ENCODE assay signal across 9 cellular contexts in genomic region chr14:103871596-103872480, GRCh38. TPM values are rescaled to one million over a fixed set of nuclear protein-coding genes. Genes with fewer than 3 reads are reported as not detected.
DNase-seq lines count a peak whose midpoint lies in the region; ATAC-seq and TF ChIP-seq lines count a peak whose summit lies in the region.
"Had no signal": no experiment of that assay in that cellular context is flagged by ENCODE, and none has a peak within 500 bp of the region (broad histone marks: within the 10 kb centered on the region; RNA-seq: fewer than 3 reads in every experiment).

No MANE protein-coding gene starts in this region.

- H3K4me1 Mint-ChIP-seq in activated CD8-positive, alpha-beta T cell treated with anti-CD3 and anti-CD28 coated beads, Interleukin-2, amount 10 ng/mL, durations not matched to agents 7 days and 5 days (ENCODE audit: low read depth): peaks cover 20% of the 10 kb centered on the region

- H3K9ac ChIP-seq in parathyroid adenoma: no peak overlapping the region

- peak in 2 of 4 donors; percentile 39 to 72 for TF ChIP-seq POLR2A in upper lobe of left lung (IDR thresholded peaks at IDR 0.05)

- no peaks in the 10 kb centered on the region for H3K27me3 ChIP-seq in parathyroid adenoma (ENCODE audit: control insufficient read depth, insufficient read depth, low read length)
- H3K27me3 ChIP-seq in upper lobe of left lung: no peaks in the 10 kb centered on the region

- no peaks in the 10 kb centered on the region for H3K79me2 ChIP-seq in parathyroid adenoma

- H3K36me3 Mint-ChIP-seq in activated CD8-positive, alpha-beta T cell treated with anti-CD3 and anti-CD28 coated beads, Interleukin-2, amount 10 ng/mL, durations not matched to agents 7 days and 5 days (ENCODE audit: low read depth): no peaks in the 10 kb centered on the region

- H3K9me3 ChIP-seq in parathyroid adenoma (ENCODE audit: control insufficient read depth, low read length): no peaks in the 10 kb centered on the region
- no peaks in the 10 kb centered on the region for H3K9me3 ChIP-seq in upper lobe of left lung

- POLR2A ChIA-PET in activated CD8-positive, alpha-beta T cell treated with anti-CD3 and anti-CD28 coated beads, Interleukin-2, amount 10 ng/mL, durations not matched to agents 7 days and 5 days (lab: Charles Lee): interaction anchor here (0.6 to 1.1 kb wide), 2 partner anchors 9 to 19 kb away, joined by 3 to 4 read pairs; no protein-coding TSS in a partner anchor

- H3K27ac ChIP-seq in parathyroid adenoma (no peak overlapping the region), upper lobe of left lung (peak overlapping the region; percentile 69 to 84 (median 79))

- TF ChIP-seq EP300 in upper lobe of left lung (IDR thresholded peaks at IDR 0.05): no peak

- peak overlapping the region; percentile 34 for H3K4me3 ChIP-seq in epithelial cell of esophagus (ENCODE audit: low read length)
- H3K4me3 ChIP-seq in parathyroid adenoma (ENCODE audit: low read depth, low read length): peak overlapping the region; percentile 33
- H3K4me3 ChIP-seq in upper lobe of left lung: peak overlapping the region in 3 of 4 donors; percentile 43 to 49 (median 44)

- H3K4me3 Mint-ChIP-seq in activated CD8-positive, alpha-beta T cell treated with anti-CD3 and anti-CD28 coated beads, Interleukin-2, amount 10 ng/mL, durations not matched to agents 7 days and 5 days: peak overlapping the region; percentile 82

- TF ChIP-seq CTCF in epithelial cell of esophagus (IDR thresholded peaks at IDR 0.05; ENCODE audit: insufficient read depth, low read depth, low read length, missing control alignments) (no peak), parathyroid adenoma (IDR thresholded peaks at IDR 0.05) (no peak), upper lobe of left lung (IDR thresholded peaks at IDR 0.05) (no peak)

- H3K27ac Mint-ChIP-seq in activated CD8-positive, alpha-beta T cell treated with anti-CD3 and anti-CD28 coated beads, Interleukin-2, amount 10 ng/mL, durations not matched to agents 7 days and 5 days: peak overlapping the region; percentile 84

- H3K4me1 ChIP-seq in parathyroid adenoma: peaks cover 16% of the 10 kb centered on the region
- peaks cover 23 to 56% (median 33%) of the 10 kb centered on the region in 4 donors for H3K4me1 ChIP-seq in upper lobe of left lung

- peak; percentile 77 for DNase-seq in activated CD8-positive, alpha-beta T cell treated with anti-CD3 and anti-CD28 coated beads, Interleukin-2, amount 10 ng/mL, durations not matched to agents 7 days and 5 days
- DNase-seq in epithelial cell of esophagus (ENCODE audit: low read depth) (peak; percentile 58), upper lobe of left lung (peak; percentile 90 to 97), DMS79 treated with DMSO at 0.1 percent for 48 hours (lab: John Stamatoyannopoulos, UW) (no peak)

- peak overlapping the region; percentile 60 for H3K4me2 ChIP-seq in parathyroid adenoma (ENCODE audit: low read length)

- H3K9me3 Mint-ChIP-seq in activated CD8-positive, alpha-beta T cell treated with anti-CD3 and anti-CD28 coated beads, Interleukin-2, amount 10 ng/mL, durations not matched to agents 7 days and 5 days (ENCODE audit: insufficient read depth): no peaks in the 10 kb centered on the region

- CTCF ChIA-PET in activated CD8-positive, alpha-beta T cell treated with anti-CD3 and anti-CD28 coated beads, Interleukin-2, amount 10 ng/mL, durations not matched to agents 7 days and 5 days (lab: Charles Lee): interaction anchor here (0.7 to 1.4 kb wide), 4 partner anchors 23 to 63 kb away, joined by 3 to 7 read pairs (median 4); no protein-coding TSS in a partner anchor

- WGBS in upper lobe of left lung, 2 donors: 0 to 13% methylated on average over 3 to 37 of the region's 53 CpGs

- H3K27me3 Mint-ChIP-seq in activated CD8-positive, alpha-beta T cell treated with anti-CD3 and anti-CD28 coated beads, Interleukin-2, amount 10 ng/mL, durations not matched to agents 7 days and 5 days (ENCODE audit: low read depth): no peaks in the 10 kb centered on the region

- H2AFZ ChIP-seq in parathyroid adenoma: peak overlapping the region; percentile 81

- ATAC-seq in GM18907 (IDR thresholded peaks at IDR 0.05; ENCODE audit: unreplicated experiment) (peak; percentile 63), HG03469 (IDR thresholded peaks at IDR 0.05; ENCODE audit: unreplicated experiment) (peak; percentile 56), upper lobe of left lung (ENCODE audit: low FRiP score in 2 of 2) (peak; percentile 75 to 91), HG03521 (IDR thresholded peaks at IDR 0.05; ENCODE audit: unreplicated experiment) (no peak)
- ATAC-seq in activated CD8-positive, alpha-beta T cell treated with anti-CD3 and anti-CD28 coated beads, Interleukin-2, amount 10 ng/mL, durations not matched to agents 7 days and 5 days: peak; percentile 90

- H3K36me3 ChIP-seq in parathyroid adenoma (ENCODE audit: control insufficient read depth, insufficient read depth, low read length) (no peaks in the 10 kb centered on the region), upper lobe of left lung (no peaks in the 10 kb centered on the region)

RNA-seq across cellular contexts. Expression of gene PPP1R13B, which starts 24.5 kb away (rescaled TPM):
- total RNA-seq in activated CD8-positive, alpha-beta T cell treated with anti-CD3 and anti-CD28 coated beads, Interleukin-2, amount 10 ng/mL, durations not matched to agents 7 days and 5 days: 10 to 100 TPM; 11.9 to 12.6 TPM
- total RNA-seq in upper lobe of left lung: 100 to 1,000 TPM in 1 of 6 donors, 10 to 100 TPM in 5; 37.0 to 117 (median 71.1) TPM

RNA-seq across cellular contexts. Expression of gene TDRD9, which starts 56.4 kb away (rescaled TPM):
- 1 to 10 TPM; 1.3 to 2.7 TPM for total RNA-seq in activated CD8-positive, alpha-beta T cell treated with anti-CD3 and anti-CD28 coated beads, Interleukin-2, amount 10 ng/mL, durations not matched to agents 7 days and 5 days
- total RNA-seq in upper lobe of left lung: 1 to 10 TPM; 3.1 to 7.9 (median 5.1) TPM
- total RNA-seq: RPMI7951 had no signal
